1 cellular context compared by ENCODE assay signal in genomic region chr7:36416251-36416650, GRCh38.
TF ChIP-seq lines count a peak whose summit lies in the region.

No MANE protein-coding gene starts in this region.

TF ChIP-seq in IMR-90, 13 proteins besides CTCF, POLR2A, EP300 and RAD21:
- TF ChIP-seq ELK1 (IDR thresholded peaks at IDR 0.05; ENCODE audit: borderline replicate concordance, low read depth, low read length) (no peak), RFX5 (IDR thresholded peaks at IDR 0.05; ENCODE audit: low read depth, low read length) (no peak), CHD1 (IDR thresholded peaks at IDR 0.05; ENCODE audit: low read depth, low read length) (no peak), MAFK (IDR thresholded peaks at IDR 0.05; ENCODE audit: low read depth, low read length) (no peak), BHLHE40 (IDR thresholded peaks at IDR 0.05; ENCODE audit: low read depth, low read length) (no peak), USF2 (IDR thresholded peaks at IDR 0.05; ENCODE audit: low read depth, low read length) (no peak), SMC3 (IDR thresholded peaks at IDR 0.05; ENCODE audit: low read depth, low read length) (no peak), CEBPB (IDR thresholded peaks at IDR 0.05; ENCODE audit: low read depth, low read length) (no peak)
